In genomic region chr16:85796152-85796551, GRCh38 we compare ENCODE assay signal across 17 cellular contexts. TPM values are rescaled to one million over a fixed set of nuclear protein-coding genes. Genes with fewer than 3 reads are reported as not detected.
A peak's percentile ranks its signal among the peaks of the same experiment; 100 is the strongest.
DNase-seq lines count a peak whose midpoint lies in the region; ATAC-seq and TF ChIP-seq lines count a peak whose summit lies in the region.
"Had no signal": no experiment of that assay in that cellular context is flagged by ENCODE, and none has a peak within 500 bp of the region (broad histone marks: within the 10 kb centered on the region; RNA-seq: fewer than 3 reads in every experiment).

No MANE protein-coding gene starts in this region.

- H3K4me3 ChIP-seq in naive thymus-derived CD4-positive, alpha-beta T cell (ENCODE audit: low read length): no peak overlapping the region
- H3K4me3 ChIP-seq: BLaER1 treated with 17β-estradiol and CSF1 and Interleukin-3, amounts not matched to agents 10 nM and 100 nM; HAP-1; PC-9 had no signal

- H3K27me3 ChIP-seq in CD4-positive, alpha-beta T cell (ENCODE audit: control insufficient read depth, insufficient read depth, low read length): no peaks in the 10 kb centered on the region
- H3K27me3 ChIP-seq in naive thymus-derived CD4-positive, alpha-beta T cell (ENCODE audit: control insufficient read depth in 2 of 2, insufficient read depth in 2 of 2, low read length in 2 of 2): no peaks in the 10 kb centered on the region
- H3K27me3 ChIP-seq: BLaER1 treated with 17β-estradiol and CSF1 and Interleukin-3, amounts not matched to agents 10 nM and 100 nM had no signal

- TF ChIP-seq CTCF in CD4-positive, alpha-beta T cell (IDR thresholded peaks at IDR 0.05): no peak
- no peak for TF ChIP-seq CTCF in WTC11 (IDR thresholded peaks at IDR 0.05)

- H3K4me1 Mint-ChIP-seq in activated CD4-positive, alpha-beta T cell treated with anti-CD3 and anti-CD28 coated beads, Interleukin-2, amount 10 ng/mL, durations not matched to agents 24 days and 14 days: peaks cover 41% of the 10 kb centered on the region
- H3K4me1 Mint-ChIP-seq in CD4-positive, alpha-beta T cell (ENCODE audit: low read depth): peaks cover 77% of the 10 kb centered on the region
- H3K4me1 Mint-ChIP-seq in WTC11: peaks cover 21% of the 10 kb centered on the region
- H3K4me1 Mint-ChIP-seq in naive thymus-derived CD4-positive, alpha-beta T cell: peaks cover 35 to 84% (median 72%) of the 10 kb centered on the region in 7 donors

- H3K9me3 Mint-ChIP-seq in activated CD4-positive, alpha-beta T cell treated with anti-CD3 and anti-CD28 coated beads, Interleukin-2, amount 10 ng/mL, durations not matched to agents 24 days and 14 days: no peaks in the 10 kb centered on the region
- no peaks in the 10 kb centered on the region for H3K9me3 Mint-ChIP-seq in CD4-positive, alpha-beta T cell
- peaks cover 11% of the 10 kb centered on the region for H3K9me3 Mint-ChIP-seq in WTC11
- peaks cover 0 to 5% (median 0%) of the 10 kb centered on the region in 11 donors for H3K9me3 Mint-ChIP-seq in naive thymus-derived CD4-positive, alpha-beta T cell

- peak overlapping the region; percentile 30 for H3K4me3 Mint-ChIP-seq in activated CD4-positive, alpha-beta T cell treated with anti-CD3 and anti-CD28 coated beads, Interleukin-2, amount 10 ng/mL, durations not matched to agents 24 days and 14 days
- H3K4me3 Mint-ChIP-seq in CD4-positive, alpha-beta T cell: peak overlapping the region; percentile 63
- no peak overlapping the region for H3K4me3 Mint-ChIP-seq in WTC11
- peak overlapping the region in 3 of 10 donors; percentile 61 to 90 (median 75) for H3K4me3 Mint-ChIP-seq in naive thymus-derived CD4-positive, alpha-beta T cell

- CTCF ChIA-PET in CD4-positive, alpha-beta T cell (lab: Charles Lee): no interaction called here
- CTCF ChIA-PET in WTC11 (lab: Charles Lee): no interaction called here
- CTCF ChIA-PET in naive thymus-derived CD4-positive, alpha-beta T cell (lab: Charles Lee): no interaction called here

- no peak for DNase-seq in activated CD4-positive, alpha-beta T cell treated with anti-CD3 and anti-CD28 coated beads, Interleukin-2, amount 10 ng/mL, durations not matched to agents 24 days and 14 days
- no peak for DNase-seq in activated CD4-positive, alpha-beta T cell treated with anti-CD3 and anti-CD28 coated beads for 4 hours
- DNase-seq in CD4-positive, alpha-beta T cell: no peak
- DNase-seq in WTC11 (ENCODE audit: low spot score): no peak
- no peak for DNase-seq in naive thymus-derived CD4-positive, alpha-beta T cell
- no peak for DNase-seq in ecto neural progenitor cell (ENCODE audit: low spot score)
- no peak for DNase-seq in dermis blood vessel endothelial cell
- DNase-seq: COR-L47; NCI-H146; NCI-H2107; NCI-H226; NCI-H526; NK-92 treated with Interleukin-12 subunit alpha and Interleukin-12 subunit beta, amount 100 ng/mL, for 24 hours; PC-9 had no signal

- intact Hi-C loops in activated CD4-positive, alpha-beta T cell treated with anti-CD3 and anti-CD28 coated beads, Interleukin-2, amount 10 ng/mL, durations not matched to agents 24 days and 14 days (cut with micrococcal nuclease): no loop called here
- intact Hi-C loops in CD4-positive, alpha-beta T cell (cut with DNase I, micrococcal nuclease): loop anchor here in 1 of 2 experiments (10.0 kb wide), 2 partner anchors 759 to 781 kb away; partner anchors contain the start of genes MTHFSD and ZDHHC7
- intact Hi-C loops in naive thymus-derived CD4-positive, alpha-beta T cell (cut with micrococcal nuclease): loop anchor here in 1 of 2 donors (5.0 kb wide), 3 partner anchors 109 to 769 kb away; partner anchors contain the start of genes GINS2 and KIAA0513

- H3K9me3 ChIP-seq in CD4-positive, alpha-beta T cell (ENCODE audit: control insufficient read depth, low read length): no peaks in the 10 kb centered on the region
- H3K9me3 ChIP-seq in naive thymus-derived CD4-positive, alpha-beta T cell (ENCODE audit: control insufficient read depth in 2 of 3, low read length in 3 of 3): no peaks in the 10 kb centered on the region
- H3K9me3 ChIP-seq: BLaER1 treated with 17β-estradiol and CSF1 and Interleukin-3, amounts not matched to agents 10 nM and 100 nM; HAP-1 had no signal

- H3K36me3 ChIP-seq in naive thymus-derived CD4-positive, alpha-beta T cell (ENCODE audit: control insufficient read depth in 2 of 3, insufficient read depth in 3 of 3, low read length in 3 of 3): peaks cover 0 to 68% (median 5%) of the 10 kb centered on the region in 3 experiments

- no peak overlapping the region for H3K27ac ChIP-seq in CD4-positive, alpha-beta T cell (ENCODE audit: low read depth, low read length)
- H3K27ac ChIP-seq in naive thymus-derived CD4-positive, alpha-beta T cell (ENCODE audit: low read depth, low read length): no peak overlapping the region
- H3K27ac ChIP-seq: BLaER1 treated with 17β-estradiol and CSF1 and Interleukin-3, amounts not matched to agents 10 nM and 100 nM; PC-9 had no signal

- ATAC-seq in CD4-positive, alpha-beta T cell (ENCODE audit: poor library complexity): no peak
- ATAC-seq in WTC11 (no peak), HG03432 (IDR thresholded peaks at IDR 0.05; ENCODE audit: unreplicated experiment) (no peak)
- ATAC-seq in naive thymus-derived CD4-positive, alpha-beta T cell: no peak

- POLR2A ChIA-PET in CD4-positive, alpha-beta T cell (lab: Charles Lee): no interaction called here
- POLR2A ChIA-PET in WTC11 (lab: Charles Lee): no interaction called here
- POLR2A ChIA-PET in naive thymus-derived CD4-positive, alpha-beta T cell (lab: Charles Lee): no interaction called here

- peak overlapping the region; percentile 35 for H3K27ac Mint-ChIP-seq in activated CD4-positive, alpha-beta T cell treated with anti-CD3 and anti-CD28 coated beads, Interleukin-2, amount 10 ng/mL, durations not matched to agents 24 days and 14 days
- H3K27ac Mint-ChIP-seq in CD4-positive, alpha-beta T cell: peak overlapping the region; percentile 99
- H3K27ac Mint-ChIP-seq in WTC11: peak overlapping the region; percentile 6; the same call in 1 of the 2 replicates
- peak overlapping the region in 6 of 9 donors; percentile 16 to 57 (median 34) for H3K27ac Mint-ChIP-seq in naive thymus-derived CD4-positive, alpha-beta T cell

- H3K4me1 ChIP-seq in naive thymus-derived CD4-positive, alpha-beta T cell (ENCODE audit: control insufficient read depth in 2 of 2, insufficient read depth in 2 of 2, low read length in 2 of 2): peaks cover 18 to 26% of the 10 kb centered on the region in 2 donors

- H3K27me3 Mint-ChIP-seq in activated CD4-positive, alpha-beta T cell treated with anti-CD3 and anti-CD28 coated beads, Interleukin-2, amount 10 ng/mL, durations not matched to agents 24 days and 14 days: no peaks in the 10 kb centered on the region
- H3K27me3 Mint-ChIP-seq in CD4-positive, alpha-beta T cell: no peaks in the 10 kb centered on the region
- H3K27me3 Mint-ChIP-seq in WTC11 (ENCODE audit: low read depth): no peaks in the 10 kb centered on the region
- no peaks in the 10 kb centered on the region for H3K27me3 Mint-ChIP-seq in naive thymus-derived CD4-positive, alpha-beta T cell

- peaks cover 57% of the 10 kb centered on the region for H3K36me3 Mint-ChIP-seq in activated CD4-positive, alpha-beta T cell treated with anti-CD3 and anti-CD28 coated beads, Interleukin-2, amount 10 ng/mL, durations not matched to agents 24 days and 14 days (ENCODE audit: low read depth)
- peaks cover 89% of the 10 kb centered on the region for H3K36me3 Mint-ChIP-seq in CD4-positive, alpha-beta T cell (ENCODE audit: low read depth)
- peaks cover 48% of the 10 kb centered on the region for H3K36me3 Mint-ChIP-seq in WTC11
- peaks cover 17 to 53% (median 36%) of the 10 kb centered on the region in 5 donors for H3K36me3 Mint-ChIP-seq in naive thymus-derived CD4-positive, alpha-beta T cell

TF ChIP-seq in WTC11, 78 proteins besides CTCF, POLR2A, EP300 and RAD21 (continues in another document):
- TF ChIP-seq FOXJ3 (CRISPR knock-in tag; IDR thresholded peaks at IDR 0.05; ENCODE audit: borderline replicate concordance) (no peak), ELF4 (CRISPR knock-in tag; IDR thresholded peaks at IDR 0.05; ENCODE audit: low read depth) (no peak), ZNF512 (CRISPR knock-in tag; IDR thresholded peaks at IDR 0.05; ENCODE audit: borderline replicate concordance) (no peak)

RNA-seq across cellular contexts. Expression of gene EMC8, which starts 3.2 kb away (rescaled TPM):
- total RNA-seq in activated CD4-positive, alpha-beta T cell treated with anti-CD3 and anti-CD28 coated beads, Interleukin-2, amount 10 ng/mL, durations not matched to agents 24 days and 14 days: 49.1 and 57.1 TPM in 2 replicates
- total RNA-seq in CD4-positive, alpha-beta T cell: 10 to 100 TPM; 38.9 to 41.7 TPM
- total RNA-seq in WTC11 (2021) (48.0 to 55.2 TPM (median 52.7 TPM) in 3 replicates), dermis blood vessel endothelial cell (36.0 and 36.1 TPM in 2 replicates)
- 10 to 100 TPM; 22.4 to 31.8 (median 28.7) TPM for total RNA-seq in naive thymus-derived CD4-positive, alpha-beta T cell
- 10 to 100 TPM; 24.8 to 26.1 TPM for polyA plus RNA-seq in naive thymus-derived CD4-positive, alpha-beta T cell

RNA-seq across cellular contexts. Expression of gene COX4I1, which starts 3.3 kb away (rescaled TPM):
- 555 and 569 TPM in 2 replicates for total RNA-seq in activated CD4-positive, alpha-beta T cell treated with anti-CD3 and anti-CD28 coated beads, Interleukin-2, amount 10 ng/mL, durations not matched to agents 24 days and 14 days
- total RNA-seq in CD4-positive, alpha-beta T cell: 100 to 1,000 TPM; 749 to 750 TPM
- total RNA-seq in WTC11 (2021) (578 to 618 TPM (median 606 TPM) in 3 replicates), dermis blood vessel endothelial cell (321 and 608 TPM in 2 replicates)
- total RNA-seq in naive thymus-derived CD4-positive, alpha-beta T cell: 100 to 1,000 TPM; 479 to 692 (median 661) TPM
- 1,000 to 10,000 TPM; 1,296 to 1,303 TPM for polyA plus RNA-seq in naive thymus-derived CD4-positive, alpha-beta T cell

RNA-seq across cellular contexts. Expression of gene C16orf74, which starts 45.3 kb away (rescaled TPM):
- total RNA-seq in activated CD4-positive, alpha-beta T cell treated with anti-CD3 and anti-CD28 coated beads, Interleukin-2, amount 10 ng/mL, durations not matched to agents 24 days and 14 days: 0.19 and 0.38 TPM in 2 replicates
- total RNA-seq in CD4-positive, alpha-beta T cell: 1 to 10 TPM; 2.1 to 2.9 TPM
- total RNA-seq in WTC11 (2021) (6.3 to 8.3 TPM (median 7.9 TPM) in 3 replicates), dermis blood vessel endothelial cell (9.4 and 12.4 TPM in 2 replicates)
- total RNA-seq in naive thymus-derived CD4-positive, alpha-beta T cell: 10 to 100 TPM in 3 of 5 experiments, 1 to 10 TPM in 1, under 1 TPM in 1; 0.99 to 19.8 (median 11.7) TPM
- polyA plus RNA-seq in naive thymus-derived CD4-positive, alpha-beta T cell: 10 to 100 TPM; 13.1 to 16.0 TPM

Comparison
In these comparisons a context has a peak if more than half of its experiments do, and no peak if none do; other contexts are left out.
1. H3K27ac Mint-ChIP-seq: peak in every context shown above with its lines; median percentile 99 in CD4-positive, alpha-beta T cell; 35 in activated CD4-positive, alpha-beta T cell treated with anti-CD3 and anti-CD28 coated beads, Interleukin-2, amount 10 ng/mL, durations not matched to agents 24 days and 14 days; 34 in naive thymus-derived CD4-positive, alpha-beta T cell; 6 in WTC11.